9 cellular contexts compared by ENCODE assay signal in the genomic region with DNA sequence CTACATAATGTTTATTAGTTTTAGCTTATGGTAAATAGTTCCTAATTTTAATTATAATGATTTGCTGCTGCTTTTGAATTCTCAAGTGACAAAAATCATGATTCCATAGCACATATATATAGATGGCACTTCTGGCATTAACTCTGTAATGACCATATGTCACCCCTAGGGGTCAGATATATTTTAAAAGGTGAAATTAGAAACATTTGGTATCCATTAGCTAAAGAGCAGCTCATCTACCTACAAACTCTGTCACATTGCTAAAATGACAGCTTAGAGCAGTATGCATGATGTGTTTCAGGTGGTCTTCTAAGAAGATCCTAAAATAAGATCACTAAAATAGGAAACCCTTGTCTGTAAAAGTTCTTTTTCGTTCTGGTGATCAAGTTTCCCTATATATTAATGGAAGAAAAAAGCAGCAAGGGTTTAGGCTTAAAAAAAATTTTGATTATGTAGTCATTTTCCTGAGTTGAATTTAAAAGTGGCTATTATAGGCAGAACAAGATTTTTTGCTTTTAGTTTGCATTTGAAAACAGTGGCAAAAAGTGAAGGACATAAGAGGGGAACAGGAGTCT.
A peak's percentile ranks its signal among the peaks of the same experiment; 100 is the strongest.
DNase-seq lines count a peak whose midpoint lies in the region; ATAC-seq, FAIRE-seq and TF ChIP-seq lines count a peak whose summit lies in the region.
"Had no signal": no experiment of that assay in that cellular context is flagged by ENCODE, and none has a peak within 500 bp of the region (broad histone marks: within the 10 kb centered on the region; RNA-seq: fewer than 3 reads in every experiment).

No MANE protein-coding gene starts in this region.

- H3K4me3 Mint-ChIP-seq in astrocyte (ENCODE audit: unreplicated experiment) (no peak overlapping the region), type B pancreatic cell (no peak overlapping the region)
- no peak overlapping the region for H3K4me3 Mint-ChIP-seq in activated CD4-positive, alpha-beta T cell treated with anti-CD3 and anti-CD28 coated beads, Interleukin-2, amount 10 ng/mL, durations not matched to agents 24 days and 14 days

- H3K36me3 Mint-ChIP-seq in astrocyte (ENCODE audit: low read depth, unreplicated experiment) (no peaks in the 10 kb centered on the region), type B pancreatic cell (no peaks in the 10 kb centered on the region)
- H3K36me3 Mint-ChIP-seq in activated CD4-positive, alpha-beta T cell treated with anti-CD3 and anti-CD28 coated beads, Interleukin-2, amount 10 ng/mL, durations not matched to agents 24 days and 14 days (ENCODE audit: low read depth) = no peaks in the 10 kb centered on the region

- H3K27ac Mint-ChIP-seq in astrocyte (ENCODE audit: unreplicated experiment) = no peak overlapping the region
- H3K27ac Mint-ChIP-seq in type B pancreatic cell = no peak overlapping the region
- no peak overlapping the region for H3K27ac Mint-ChIP-seq in activated CD4-positive, alpha-beta T cell treated with anti-CD3 and anti-CD28 coated beads, Interleukin-2, amount 10 ng/mL, durations not matched to agents 24 days and 14 days

- H3K4me2 ChIP-seq in astrocyte (ENCODE audit: low read length) = no peak overlapping the region

- peak; percentile 91 for ATAC-seq in GM18867 (IDR thresholded peaks at IDR 0.05; ENCODE audit: unreplicated experiment)
- peak; percentile 78 for ATAC-seq in HG03196 (IDR thresholded peaks at IDR 0.05; ENCODE audit: unreplicated experiment)

- POLR2A ChIA-PET in A673 (lab: Charles Lee; ENCODE audit: low non-redundant PET) = interaction anchor here (0.7 kb wide), 1 partner anchor 898 kb away, joined by 3 read pairs; no protein-coding TSS in a partner anchor

- CTCF ChIA-PET in A673 (lab: Charles Lee) = interaction anchor here (0.5 to 1.0 kb wide), 2 partner anchors 12 to 248 kb away, joined by 4 to 5 read pairs; no protein-coding TSS in a partner anchor

- intact Hi-C loops in A673 (cut with micrococcal nuclease; ENCODE audit: unreplicated experiment) = no loop called here
- intact Hi-C loops in activated CD4-positive, alpha-beta T cell treated with anti-CD3 and anti-CD28 coated beads, Interleukin-2, amount 10 ng/mL, durations not matched to agents 24 days and 14 days (cut with micrococcal nuclease) = no loop called here

- no peaks in the 10 kb centered on the region for H3K36me3 ChIP-seq in A673 (ENCODE audit: insufficient read depth, low read length, poor library complexity, severe bottlenecking)
- H3K36me3 ChIP-seq in astrocyte (ENCODE audit: insufficient read depth, low read length) = no peaks in the 10 kb centered on the region

- no peaks in the 10 kb centered on the region for H3K4me1 Mint-ChIP-seq in astrocyte (ENCODE audit: low read depth, unreplicated experiment)
- H3K4me1 Mint-ChIP-seq in type B pancreatic cell (ENCODE audit: unreplicated experiment) = peaks cover 8% of the 10 kb centered on the region
- no peaks in the 10 kb centered on the region for H3K4me1 Mint-ChIP-seq in activated CD4-positive, alpha-beta T cell treated with anti-CD3 and anti-CD28 coated beads, Interleukin-2, amount 10 ng/mL, durations not matched to agents 24 days and 14 days

- H3K27me3 Mint-ChIP-seq in astrocyte (ENCODE audit: low read depth, unreplicated experiment) (no peaks in the 10 kb centered on the region), type B pancreatic cell (no peaks in the 10 kb centered on the region)
- no peaks in the 10 kb centered on the region for H3K27me3 Mint-ChIP-seq in activated CD4-positive, alpha-beta T cell treated with anti-CD3 and anti-CD28 coated beads, Interleukin-2, amount 10 ng/mL, durations not matched to agents 24 days and 14 days

- DNase-seq in A673 (ENCODE audit: low spot score) = peak; percentile 21
- no peak for DNase-seq in astrocyte (ENCODE audit: low read depth)
- no peak for DNase-seq in type B pancreatic cell (ENCODE audit: extremely low spot score, unreplicated experiment)
- no peak for DNase-seq in activated CD4-positive, alpha-beta T cell treated with anti-CD3 and anti-CD28 coated beads, Interleukin-2, amount 10 ng/mL, durations not matched to agents 24 days and 14 days
- DNase-seq in activated effector memory CD4-positive, alpha-beta T cell treated with Interleukin-2 at 50 U/mL for 16 hours = no peak
- no peak for DNase-seq in NCI-H510A (lab: John Stamatoyannopoulos, UW)

- H2AFZ ChIP-seq in astrocyte (ENCODE audit: low read depth, low read length) = no peak overlapping the region

- no peaks in the 10 kb centered on the region for H3K79me2 ChIP-seq in astrocyte (ENCODE audit: insufficient read depth, low read length)

- no peak overlapping the region for H3K4me3 ChIP-seq in A673 (ENCODE audit: low read depth, low read length, poor library complexity, severe bottlenecking)
- no peak overlapping the region for H3K4me3 ChIP-seq in astrocyte (ENCODE audit: insufficient read depth, low read depth, low read length)

- H3K27ac ChIP-seq in A673 (ENCODE audit: low read depth, low read length, poor library complexity, severe bottlenecking) = no peak overlapping the region
- H3K27ac ChIP-seq in astrocyte (ENCODE audit: low read depth, low read length) = no peak overlapping the region

- H4K20me1 ChIP-seq in astrocyte (ENCODE audit: insufficient read depth, low read length) = no peaks in the 10 kb centered on the region

- H3K9me3 Mint-ChIP-seq in astrocyte (ENCODE audit: unreplicated experiment) = no peaks in the 10 kb centered on the region
- H3K9me3 Mint-ChIP-seq in type B pancreatic cell = no peaks in the 10 kb centered on the region
- no peaks in the 10 kb centered on the region for H3K9me3 Mint-ChIP-seq in activated CD4-positive, alpha-beta T cell treated with anti-CD3 and anti-CD28 coated beads, Interleukin-2, amount 10 ng/mL, durations not matched to agents 24 days and 14 days

- H3K27me3 ChIP-seq in A673 (replicated peaks; ENCODE audit: insufficient read depth, low read depth, low read length, poor library complexity) (no peaks in the 10 kb centered on the region), astrocyte (ENCODE audit: insufficient read depth, low read length) (no peaks in the 10 kb centered on the region)

- peak; percentile 32 for FAIRE-seq in astrocyte (lab: Jason Lieb, UNC)
- FAIRE-seq: GM18507 had no signal

- H3K9me3 ChIP-seq in A673 (ENCODE audit: low read depth, low read length, poor library complexity, severe bottlenecking) = no peaks in the 10 kb centered on the region
- H3K9me3 ChIP-seq in astrocyte (ENCODE audit: insufficient read depth, low read depth, low read length) = no peaks in the 10 kb centered on the region

- no TSS peak for BruUV-seq in A673 (replicated peaks; lab: Mats Ljungman, UMichigan)

- TF ChIP-seq CTCF in A673 (conservative IDR thresholded peaks at IDR 0.05; ENCODE audit: low read depth, low read length) (peak; percentile 53), astrocyte (IDR thresholded peaks at IDR 0.05; ENCODE audit: insufficient read depth, low read depth, low read length) (peak; percentile 38), type B pancreatic cell (conservative IDR thresholded peaks at IDR 0.05) (peak; percentile 77)

- no peak overlapping the region for H3K9ac ChIP-seq in astrocyte (ENCODE audit: low read length)

- H3K4me1 ChIP-seq in A673 (ENCODE audit: insufficient read depth, low read length, poor library complexity, severe bottlenecking) (no peaks in the 10 kb centered on the region), astrocyte (ENCODE audit: insufficient read depth, low read length) (no peaks in the 10 kb centered on the region)
